20 cellular contexts compared by ENCODE assay signal in genomic region chr4:123200417-123200945, GRCh38.
"Had no signal": no experiment of that assay in that cellular context is flagged by ENCODE, and none has a peak within 500 bp of the region (broad histone marks: within the 10 kb centered on the region; RNA-seq: fewer than 3 reads in every experiment).

No MANE protein-coding gene starts in this region.

- H2AFZ ChIP-seq: hepatocyte, neural progenitor cell had no signal

- H3K9ac ChIP-seq: neural progenitor cell had no signal

- H3K4me1 ChIP-seq: neural progenitor cell, psoas muscle, transverse colon had no signal

- DNase-seq: activated CD4-positive, alpha-beta memory T cell treated with anti-CD3 and anti-CD28 coated beads, Interleukin-2, amount 10 ng/mL, durations not matched to agents 7 days and 5 days; activated CD4-positive, alpha-beta T cell treated with anti-CD3 and anti-CD28 coated beads for 48 hours; activated CD4-positive, CD25-positive, alpha-beta regulatory T cell; activated naive CD4-positive, alpha-beta T cell treated with anti-CD3 and anti-CD28 coated beads for 36 hours; activated T-cell treated with anti-CD3 and anti-CD28 coated beads, Interleukin-2, amount 50 U/mL, for 1 hour; brain microvascular endothelial cell; cortex of kidney; foreskin fibroblast; islet precursor cell; left ventricle myocardium inferior; psoas muscle; right cardiac atrium; stimulated activated CD4-positive, alpha-beta T cell treated with anti-CD3 and anti-CD28 coated beads, Interleukin-2, amount 100 ng/mL, for 24 hours; stimulated activated naive CD8-positive, alpha-beta T cell treated with anti-CD3 and anti-CD28 coated beads, Interleukin-15, Interleukin-2, amounts not matched to agents 100 U/mL and 50 U/mL, for 24 hours; substantia nigra; T-cell; transverse colon had no signal

- H3K4me3 Mint-ChIP-seq: activated CD4-positive, alpha-beta memory T cell treated with anti-CD3 and anti-CD28 coated beads, Interleukin-2, amount 10 ng/mL, durations not matched to agents 7 days and 5 days; activated naive CD4-positive, alpha-beta T cell treated with anti-CD3 and anti-CD28 coated beads for 36 hours; activated T-helper 17 cell treated with anti-CD3 and anti-CD28 coated beads, Interleukin-2, amount 50 U/mL, for 72 hours; neural progenitor cell; T-cell had no signal

- H3K9me3 ChIP-seq: left ventricle myocardium inferior, psoas muscle, transverse colon had no signal

- H3K4me2 ChIP-seq: hepatocyte, neural progenitor cell had no signal

- H3K27me3 Mint-ChIP-seq: activated CD4-positive, alpha-beta memory T cell treated with anti-CD3 and anti-CD28 coated beads, Interleukin-2, amount 10 ng/mL, durations not matched to agents 7 days and 5 days; activated T-helper 17 cell treated with anti-CD3 and anti-CD28 coated beads, Interleukin-2, amount 50 U/mL, for 72 hours; T-cell had no signal

- H3K4me1 Mint-ChIP-seq: activated CD4-positive, alpha-beta memory T cell treated with anti-CD3 and anti-CD28 coated beads, Interleukin-2, amount 10 ng/mL, durations not matched to agents 7 days and 5 days; activated T-helper 17 cell treated with anti-CD3 and anti-CD28 coated beads, Interleukin-2, amount 50 U/mL, for 72 hours; neural progenitor cell; T-cell had no signal

- H3K27ac Mint-ChIP-seq: activated CD4-positive, alpha-beta memory T cell treated with anti-CD3 and anti-CD28 coated beads, Interleukin-2, amount 10 ng/mL, durations not matched to agents 7 days and 5 days; activated naive CD4-positive, alpha-beta T cell treated with anti-CD3 and anti-CD28 coated beads for 36 hours; activated T-helper 17 cell treated with anti-CD3 and anti-CD28 coated beads, Interleukin-2, amount 50 U/mL, for 72 hours; neural progenitor cell; T-cell had no signal

- H3K79me2 ChIP-seq: hepatocyte had no signal

- H3K27me3 ChIP-seq: brain microvascular endothelial cell, hepatocyte, neural progenitor cell, transverse colon had no signal

- ATAC-seq: activated T-helper 17 cell treated with anti-CD3 and anti-CD28 coated beads, Interleukin-2, amount 50 U/mL, for 72 hours; psoas muscle; right cardiac atrium; stimulated activated naive CD8-positive, alpha-beta T cell treated with anti-CD3 and anti-CD28 coated beads, Interleukin-15, Interleukin-2, amounts not matched to agents 100 U/mL and 50 U/mL, for 24 hours; T-cell had no signal

- H3K9me3 Mint-ChIP-seq: activated CD4-positive, alpha-beta memory T cell treated with anti-CD3 and anti-CD28 coated beads, Interleukin-2, amount 10 ng/mL, durations not matched to agents 7 days and 5 days; activated naive CD4-positive, alpha-beta T cell treated with anti-CD3 and anti-CD28 coated beads for 36 hours; activated T-helper 17 cell treated with anti-CD3 and anti-CD28 coated beads, Interleukin-2, amount 50 U/mL, for 72 hours; neural progenitor cell; T-cell had no signal

- H3K4me3 ChIP-seq: hepatocyte, left ventricle myocardium inferior, neural progenitor cell, psoas muscle, transverse colon had no signal

- H3K27ac ChIP-seq: brain microvascular endothelial cell, hepatocyte, left ventricle myocardium inferior, neural progenitor cell, psoas muscle, transverse colon had no signal

- H3K36me3 ChIP-seq: brain microvascular endothelial cell, left ventricle myocardium inferior, neural progenitor cell, transverse colon had no signal
